ENCODE assay signal across 12 cellular contexts in the genomic region with DNA sequence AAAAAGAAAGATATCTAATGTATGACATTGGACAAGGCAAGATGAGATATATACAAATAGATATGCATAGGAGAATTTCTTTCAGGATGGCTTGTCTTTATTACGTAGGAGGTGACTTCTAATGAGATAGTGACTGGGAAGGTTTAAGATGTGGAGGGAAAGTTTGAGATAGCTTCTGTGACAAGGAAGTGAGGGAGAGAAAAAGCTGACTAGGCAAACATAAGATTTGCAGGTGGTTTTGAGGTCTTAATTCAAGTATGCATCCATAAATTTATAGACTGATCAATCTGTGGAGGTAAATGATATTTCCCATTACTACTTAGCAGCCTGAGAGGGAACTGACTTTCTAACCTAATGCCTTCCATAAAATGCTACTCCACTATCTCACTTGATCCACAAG. TPM values are rescaled to one million over a fixed set of nuclear protein-coding genes. Genes with fewer than 3 reads are reported as not detected.
"Had no signal": no experiment of that assay in that cellular context is flagged by ENCODE, and none has a peak within 500 bp of the region (broad histone marks: within the 10 kb centered on the region; RNA-seq: fewer than 3 reads in every experiment).

No MANE protein-coding gene starts in this region.

- H3K9ac ChIP-seq: GM23248 had no signal

- H3K4me2 ChIP-seq: GM23338 had no signal

- H3K4me3 ChIP-seq: GM23248, GM23338, HAP-1 had no signal

- DNase-seq: GM23248, GOT3, H7, H9, HCEC 1CT, HFFc6 had no signal

- FAIRE-seq: H1, H54 had no signal

- H3K27ac ChIP-seq: GM23248 had no signal

- ATAC-seq: GM23338, HCT116 had no signal

- H3K9me3 ChIP-seq: HAP-1 had no signal

- H3K4me1 ChIP-seq: HAP-1 had no signal

- H2AFZ ChIP-seq: GM23248, GM23338 had no signal

- H3K36me3 ChIP-seq: HAP-1 had no signal

RNA-seq across cellular contexts. Expression of a gene that starts 29.0 kb away (rescaled TPM):
- total RNA-seq: GM23248, GM23338, H1, H4, H7, H9, HFFc6 had no signal
- polyA plus RNA-seq: GM23248, GM23338, H1 had no signal

RNA-seq across cellular contexts. Expression of a gene that starts 51.3 kb away (rescaled TPM):
- total RNA-seq: GM23248, GM23338, H1, H4, H7, H9, HFFc6 had no signal
- polyA plus RNA-seq: GM23248, GM23338, H1 had no signal
